25 cellular contexts compared by ENCODE assay signal in the genomic region with DNA sequence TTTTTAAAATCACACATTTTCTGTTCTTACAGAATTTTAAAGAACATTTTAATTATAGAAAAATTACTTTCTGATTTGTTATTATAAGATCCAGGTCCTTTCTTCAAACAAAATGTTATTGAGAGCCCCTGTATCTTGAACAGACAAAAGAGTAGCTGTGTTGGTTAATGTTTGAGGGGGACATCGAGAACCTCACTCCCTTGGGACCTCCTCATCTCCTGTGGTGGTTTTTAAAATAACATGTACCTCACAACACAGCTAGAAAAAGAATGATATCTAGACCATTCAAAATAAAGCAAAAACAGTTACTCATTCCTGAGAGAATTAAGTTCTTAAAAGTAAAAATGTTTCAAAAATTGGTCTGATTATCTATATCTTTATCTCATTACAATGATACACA.
"Had no signal": no experiment of that assay in that cellular context is flagged by ENCODE, and none has a peak within 500 bp of the region (broad histone marks: within the 10 kb centered on the region; RNA-seq: fewer than 3 reads in every experiment).

No MANE protein-coding gene starts in this region.

- H3K9me3 ChIP-seq: colonic mucosa, esophagus squamous epithelium, gastrocnemius medialis, heart right ventricle, left lung, lower lobe of right lung, mucosa of descending colon had no signal

- H3K4me1 Mint-ChIP-seq: naive B cell had no signal

- ATAC-seq: effector memory CD8-positive, alpha-beta T cell; esophagus mucosa; gastrocnemius medialis; heart right ventricle; left cardiac atrium; left lung; left ventricle myocardium superior; lower lobe of right lung; mucosa of descending colon had no signal

- H3K27me3 Mint-ChIP-seq: dendritic cell treated with granulocyte-macrophage colony-stimulating factor and Interleukin-4, amounts not matched to agents 40 ng/mL and 50 ng/mL, for 4 days; effector memory CD8-positive, alpha-beta T cell had no signal

- H3K4me3 ChIP-seq: colonic mucosa, esophagus squamous epithelium, gastrocnemius medialis, heart right ventricle, left lung, lower lobe of right lung, mucosa of descending colon had no signal

- H3K36me3 Mint-ChIP-seq: naive B cell had no signal

- H3K27ac ChIP-seq: colonic mucosa, epithelial cell of prostate, esophagus squamous epithelium, gastrocnemius medialis, heart right ventricle, left lung, lower lobe of right lung had no signal

- H3K9me3 Mint-ChIP-seq: dendritic cell treated with granulocyte-macrophage colony-stimulating factor and Interleukin-4, amounts not matched to agents 40 ng/mL and 50 ng/mL, for 4 days; effector memory CD8-positive, alpha-beta T cell; endodermal cell; mesothelial cell of epicardium; naive B cell had no signal

- H3K36me3 ChIP-seq: colonic mucosa, esophagus squamous epithelium, gastrocnemius medialis, lower lobe of right lung had no signal

- H3K27me3 ChIP-seq: colonic mucosa, esophagus squamous epithelium, gastrocnemius medialis, heart right ventricle, left lung had no signal

- DNase-seq: colonic mucosa; cortex of kidney; effector CD8-positive, alpha-beta T cell; effector memory CD8-positive, alpha-beta T cell; endodermal cell; erythroblast; esophagus squamous epithelium; foreskin fibroblast; foreskin melanocyte; gastrocnemius medialis; glutamatergic neuron; head of caudate nucleus; heart right ventricle; hippocampal formation; left cardiac atrium; left lung; left ventricle myocardium superior; lower lobe of right lung; mesenchymal stem cell; mucosa of descending colon; naive B cell had no signal

- H3K27ac Mint-ChIP-seq: effector memory CD8-positive, alpha-beta T cell; mesothelial cell of epicardium; naive B cell had no signal

- H3K4me3 Mint-ChIP-seq: effector memory CD8-positive, alpha-beta T cell; endodermal cell; mesothelial cell of epicardium; naive B cell had no signal
